ENCODE assay signal across 8 cellular contexts in genomic region chr11:13210424-13210823, GRCh38.
A peak's percentile ranks its signal among the peaks of the same experiment; 100 is the strongest.
DNase-seq lines count a peak whose midpoint lies in the region; ATAC-seq and TF ChIP-seq lines count a peak whose summit lies in the region.

No MANE protein-coding gene starts in this region.

- TF ChIP-seq CTCF in GM12872 (IDR thresholded peaks at IDR 0.05; ENCODE audit: insufficient read depth, low read depth, low read length), result peak; percentile 59

- DNase-seq in AG08395 (ENCODE audit: low spot score) (peak; percentile 70), NCI-H2107 (lab: John Stamatoyannopoulos, UW) (peak; percentile 69), glomerular visceral epithelial cell (ENCODE audit: extremely low spot score) (peak; percentile 76), pulmonary artery endothelial cell (ENCODE audit: low read depth, low spot score) (peak; percentile 40), cortex of kidney (lab: John Stamatoyannopoulos, UW) (no peak)
- peak; percentile 7 to 13 for DNase-seq in activated CD4-positive, alpha-beta T cell treated with anti-CD3 and anti-CD28 coated beads, Interleukin-2, amount 50 U/mL, for 4 hours

- ATAC-seq in GM21526 (IDR thresholded peaks at IDR 0.05; ENCODE audit: low FRiP score, unreplicated experiment), result no peak
